Comparison of ENCODE assay signal across 12 cellular contexts in the genomic region with DNA sequence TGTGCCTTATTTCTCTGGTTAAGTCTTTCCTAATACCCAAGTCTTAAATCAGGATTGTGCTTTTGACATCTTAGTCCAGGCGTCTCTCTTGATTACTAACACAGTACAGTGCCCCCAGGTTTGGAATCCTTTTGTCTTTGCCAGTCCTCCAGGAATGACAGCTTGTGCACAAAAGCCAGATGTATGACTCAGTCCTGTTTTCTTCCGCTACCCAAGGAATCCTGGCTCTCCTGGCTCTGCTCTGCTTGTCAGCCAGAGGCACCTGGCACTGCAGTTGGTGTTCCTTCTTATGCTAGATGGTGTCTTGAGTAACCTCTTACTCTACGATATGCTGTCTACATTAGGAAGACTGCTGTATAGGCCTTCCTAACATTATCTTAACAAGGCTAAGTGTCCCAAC.
DNase-seq lines count a peak whose midpoint lies in the region; ATAC-seq and TF ChIP-seq lines count a peak whose summit lies in the region.
"Had no signal": no experiment of that assay in that cellular context is flagged by ENCODE, and none has a peak within 500 bp of the region (broad histone marks: within the 10 kb centered on the region; RNA-seq: fewer than 3 reads in every experiment).

No MANE protein-coding gene starts in this region.

- DNase-seq in NCI-H82 (lab: John Stamatoyannopoulos, UW) (peak; percentile 13), fibroblast of gingiva (ENCODE audit: low read depth) (peak; percentile 5), retinal pigment epithelial cell (ENCODE audit: low read depth) (peak; percentile 62), NCI-H2081 treated with DMSO at 0.1 percent for 48 hours (lab: John Stamatoyannopoulos, UW) (no peak), NCI-H526 treated with DMSO at 0.1 percent for 48 hours (lab: John Stamatoyannopoulos, UW) (no peak)
- DNase-seq in effector CD4-positive, alpha-beta T cell = no peak
- DNase-seq in stimulated activated CD4-positive, alpha-beta T cell treated with anti-CD3 and anti-CD28 coated beads, Interleukin-4, amount 100 ng/mL, for 4 hours = no peak
- DNase-seq: NCI-H2107; nephron progenitor cell; stimulated activated CD4-positive, alpha-beta T cell treated with anti-CD3 and anti-CD28 coated beads, Interleukin-15, amount 100 ng/mL, for 24 hours had no signal

- peak; percentile 8 for ATAC-seq in GM19455 (IDR thresholded peaks at IDR 0.05; ENCODE audit: unreplicated experiment)
- ATAC-seq: stimulated activated memory B cell treated with anti-CD40 and anti-IgM and Interleukin-4, amounts not matched to agents 10 μg/mL and 1 μg/mL and 100 μg/mL, for 72 hours had no signal

- H3K4me3 ChIP-seq in retinal pigment epithelial cell (ENCODE audit: low read length) = no peak overlapping the region

- no peak for TF ChIP-seq CTCF in retinal pigment epithelial cell (conservative IDR thresholded peaks at IDR 0.05; ENCODE audit: low read depth, low read length)

Comparison
In these comparisons a context has a peak if more than half of its experiments do, and no peak if none do; other contexts are left out.
1. DNase-seq: peak in NCI-H82 (single experiment), fibroblast of gingiva (single experiment) and retinal pigment epithelial cell (single experiment); none in NCI-H2081 treated with DMSO at 0.1 percent for 48 hours (single experiment), NCI-H526 treated with DMSO at 0.1 percent for 48 hours (single experiment), effector CD4-positive, alpha-beta T cell (single experiment) and stimulated activated CD4-positive, alpha-beta T cell treated with anti-CD3 and anti-CD28 coated beads, Interleukin-4, amount 100 ng/mL, for 4 hours (0 of 2).